ENCODE assay signal across 8 cellular contexts in the genomic region with DNA sequence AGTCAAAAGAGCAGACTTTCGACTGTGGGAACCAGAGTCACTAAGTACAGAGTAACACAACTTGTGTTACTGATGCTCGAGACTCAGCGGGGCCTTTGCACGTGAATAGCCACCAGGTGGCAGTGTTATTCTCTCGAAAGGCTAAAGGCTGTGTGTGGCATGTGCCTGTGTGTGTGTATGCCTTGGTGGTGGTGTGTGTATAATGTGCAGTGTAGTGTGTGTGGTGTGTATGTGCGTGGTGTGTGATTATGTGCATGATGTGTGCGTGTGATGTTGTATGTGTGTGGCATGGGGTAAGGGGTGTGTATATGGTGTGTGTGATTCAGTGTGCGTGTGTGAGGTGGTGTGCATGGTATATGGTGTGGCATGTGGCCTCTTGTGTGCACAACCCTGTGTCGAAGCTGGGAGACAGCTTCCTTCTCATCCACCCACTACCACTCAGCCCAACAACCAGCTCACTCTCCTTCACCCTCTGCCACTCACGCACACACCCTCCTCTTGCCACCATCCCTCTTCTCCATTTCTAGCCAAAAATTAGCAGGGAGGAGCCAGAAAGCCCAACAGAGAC.
DNase-seq lines count a peak whose midpoint lies in the region; ATAC-seq and TF ChIP-seq lines count a peak whose summit lies in the region.

No MANE protein-coding gene starts in this region.

- CTCF ChIA-PET in Panc1 (lab: Charles Lee), result interaction anchor here (1.0 kb wide), 1 partner anchor 12 kb away, joined by 4 read pairs; no protein-coding TSS in a partner anchor

- peak; percentile 41 for TF ChIP-seq EP300 in neural cell (conservative IDR thresholded peaks at IDR 0.05; ENCODE audit: poor library complexity, severe bottlenecking)

- H3K4me3 Mint-ChIP-seq in activated T-cell treated with anti-CD3 and anti-CD28 coated beads, Interleukin-2, amount 50 U/mL, for 24 hours, result no peak overlapping the region

- TF ChIP-seq CTCF in BE2C (IDR thresholded peaks at IDR 0.05; ENCODE audit: low read depth, low read length), result peak; percentile 70
- peak; percentile 66 for TF ChIP-seq CTCF in Panc1 (IDR thresholded peaks at IDR 0.05)
- peak; percentile 93 for TF ChIP-seq CTCF in fibroblast of mammary gland (conservative IDR thresholded peaks at IDR 0.05; ENCODE audit: control insufficient read depth, insufficient read depth, low read depth, low read length)
- peak; percentile 98 for TF ChIP-seq CTCF in neural cell (IDR thresholded peaks at IDR 0.05; ENCODE audit: poor library complexity, severe bottlenecking)

- TF ChIP-seq RAD21 in neural cell (conservative IDR thresholded peaks at IDR 0.05), result peak; percentile 99

- H3K4me1 ChIP-seq in BE2C, result no peaks in the 10 kb centered on the region
- H3K4me1 ChIP-seq in Karpas-422 (ENCODE audit: low read length), result no peaks in the 10 kb centered on the region
- H3K4me1 ChIP-seq in Panc1 (ENCODE audit: control insufficient read depth, insufficient read depth, low read length), result peaks cover 36% of the 10 kb centered on the region

- H3K9me3 Mint-ChIP-seq in activated T-cell treated with anti-CD3 and anti-CD28 coated beads, Interleukin-2, amount 50 U/mL, for 24 hours, result no peaks in the 10 kb centered on the region

- peaks cover 28% of the 10 kb centered on the region for H3K27me3 Mint-ChIP-seq in activated T-cell treated with anti-CD3 and anti-CD28 coated beads, Interleukin-2, amount 50 U/mL, for 24 hours

- H3K4me3 ChIP-seq in BE2C (ENCODE audit: low read depth, low read length), result no peak overlapping the region
- H3K4me3 ChIP-seq in Karpas-422 (ENCODE audit: low read length), result no peak overlapping the region
- no peak overlapping the region for H3K4me3 ChIP-seq in Panc1 (ENCODE audit: low read depth in 2 of 2, low read length in 2 of 2)
- no peak overlapping the region for H3K4me3 ChIP-seq in fibroblast of mammary gland (ENCODE audit: control insufficient read depth, low read depth, low read length)
- H3K4me3 ChIP-seq in neural cell (ENCODE audit: low read length), result no peak overlapping the region

- H3K9me2 ChIP-seq in Karpas-422 (replicated peaks; ENCODE audit: insufficient read depth, low read length) (no peaks in the 10 kb centered on the region), neural cell (ENCODE audit: insufficient read depth, low read length) (no peaks in the 10 kb centered on the region)

- no peaks in the 10 kb centered on the region for H3F3A ChIP-seq in neural cell (ENCODE audit: insufficient read depth, low read length, poor library complexity, severe bottlenecking)

- no peak overlapping the region for H3K4me2 ChIP-seq in Karpas-422 (ENCODE audit: low read depth, low read length, poor library complexity, severe bottlenecking)
- no peak overlapping the region for H3K4me2 ChIP-seq in neural cell (ENCODE audit: low read length)

- peak; percentile 60 for DNase-seq in BE2C
- peak; percentile 93 for DNase-seq in Karpas-422
- peak; percentile 73 for DNase-seq in Panc1 (ENCODE audit: low read depth, low spot score)
- DNase-seq in activated T-cell treated with anti-CD3 and anti-CD28 coated beads, Interleukin-2, amount 50 U/mL, for 24 hours, result peak; percentile 76
- DNase-seq in fibroblast of mammary gland (ENCODE audit: low read depth), result peak; percentile 79
- peak in 46 of 49 donors; percentile 13 to 87 (median 68) for DNase-seq in substantia nigra (lab: John Stamatoyannopoulos, UW)

- BruUV-seq in Panc1 (replicated peaks; lab: Mats Ljungman, UMichigan), result no TSS peak

- H3K27ac Mint-ChIP-seq in activated T-cell treated with anti-CD3 and anti-CD28 coated beads, Interleukin-2, amount 50 U/mL, for 24 hours, result no peak overlapping the region

- H3K27ac ChIP-seq in Karpas-422 (ENCODE audit: low read length), result no peak overlapping the region
- H3K27ac ChIP-seq in Panc1 (ENCODE audit: low read length), result peak overlapping the region; percentile 88
- H3K27ac ChIP-seq in neural cell (ENCODE audit: low read length), result no peak overlapping the region
- no peak overlapping the region for H3K27ac ChIP-seq in substantia nigra (ENCODE audit: low read depth, low read length, poor library complexity, severe bottlenecking)

- H3K4me1 Mint-ChIP-seq in activated T-cell treated with anti-CD3 and anti-CD28 coated beads, Interleukin-2, amount 50 U/mL, for 24 hours (ENCODE audit: low read depth), result no peaks in the 10 kb centered on the region

- H4K20me1 ChIP-seq in Karpas-422 (ENCODE audit: insufficient read depth, low read depth, low read length) (no peaks in the 10 kb centered on the region), neural cell (ENCODE audit: insufficient read depth) (no peaks in the 10 kb centered on the region)

- POLR2A ChIA-PET in Panc1 (lab: Charles Lee), result no interaction called here

- H2AFZ ChIP-seq in Karpas-422 (ENCODE audit: low read length) (no peak overlapping the region), neural cell (ENCODE audit: low read depth, low read length) (no peak overlapping the region)

- H3K27me3 ChIP-seq in BE2C, result no peaks in the 10 kb centered on the region
- no peaks in the 10 kb centered on the region for H3K27me3 ChIP-seq in Karpas-422 (ENCODE audit: low read length)
- H3K27me3 ChIP-seq in Panc1 (ENCODE audit: control insufficient read depth, insufficient read depth, low read length), result no peaks in the 10 kb centered on the region
- H3K27me3 ChIP-seq in neural cell (ENCODE audit: insufficient read depth, low read depth, low read length), result no peaks in the 10 kb centered on the region

- no peaks in the 10 kb centered on the region for H3K36me3 ChIP-seq in BE2C
- H3K36me3 ChIP-seq in Karpas-422 (ENCODE audit: insufficient read depth, low read length), result no peaks in the 10 kb centered on the region
- no peaks in the 10 kb centered on the region for H3K36me3 ChIP-seq in Panc1 (ENCODE audit: control insufficient read depth, insufficient read depth, low read length)
- H3K36me3 ChIP-seq in neural cell (ENCODE audit: insufficient read depth, low read length), result no peaks in the 10 kb centered on the region

- H3K79me2 ChIP-seq in Karpas-422 (ENCODE audit: low read length) (no peaks in the 10 kb centered on the region), neural cell (replicated peaks; ENCODE audit: insufficient read depth, low read length) (no peaks in the 10 kb centered on the region)

- no peaks in the 10 kb centered on the region for H3K36me3 Mint-ChIP-seq in activated T-cell treated with anti-CD3 and anti-CD28 coated beads, Interleukin-2, amount 50 U/mL, for 24 hours (ENCODE audit: low read depth)

- ATAC-seq in GM19452 (IDR thresholded peaks at IDR 0.05; ENCODE audit: unreplicated experiment) (peak; percentile 83), Panc1 (peak; percentile 69)

- no peaks in the 10 kb centered on the region for H3K9me3 ChIP-seq in BE2C
- H3K9me3 ChIP-seq in Karpas-422 (ENCODE audit: low read length), result no peaks in the 10 kb centered on the region
- H3K9me3 ChIP-seq in Panc1 (ENCODE audit: control insufficient read depth, insufficient read depth, low read depth, low read length), result no peaks in the 10 kb centered on the region
- no peaks in the 10 kb centered on the region for H3K9me3 ChIP-seq in neural cell (ENCODE audit: low read length)

- in situ Hi-C loops in Panc1 (cut with HindIII; ENCODE audit: low pct_unique_long_range_greater_than_20kb, low sequenced_read_pairs), result no loop called here

- intact Hi-C loops in Panc1 (cut with micrococcal nuclease; ENCODE audit: unreplicated experiment), result loop anchor here (5.0 kb wide), 1 partner anchor 276 kb away; no protein-coding TSS in a partner anchor

- H3K9ac ChIP-seq in Karpas-422 (ENCODE audit: low read length) (no peak overlapping the region), neural cell (ENCODE audit: low read length) (no peak overlapping the region)

TF ChIP-seq in neural cell, 6 proteins besides CTCF, POLR2A, EP300 and RAD21:
- TF ChIP-seq EZH2 (IDR thresholded peaks at IDR 0.05; ENCODE audit: borderline replicate concordance, insufficient read depth, low read length, poor library complexity, severe bottlenecking) (no peak), SMC3 (conservative IDR thresholded peaks at IDR 0.05; ENCODE audit: poor library complexity) (peak; percentile 100)
